8 cellular contexts compared by ENCODE assay signal in genomic region chr19:36054119-36054732, GRCh38. TPM values are rescaled to one million over a fixed set of nuclear protein-coding genes. Genes with fewer than 3 reads are reported as not detected.
DNase-seq lines count a peak whose midpoint lies in the region; ATAC-seq and TF ChIP-seq lines count a peak whose summit lies in the region.

Gene THAP8 (minus strand): TSS chr19:36054285. CDS start chr19:36054217, 68 bp downstream.

- peak; percentile 83 for ATAC-seq in GM21723 (IDR thresholded peaks at IDR 0.05; ENCODE audit: unreplicated experiment)
- ATAC-seq in activated T-cell treated with anti-CD3 and anti-CD28 coated beads, Interleukin-2, amount 50 U/mL, for 72 hours (replicated peaks in 1 of 2), result peak; percentile 90 to 91

- H3K4me3 Mint-ChIP-seq in activated T-cell treated with anti-CD3 and anti-CD28 coated beads, Interleukin-2, amount 50 U/mL, for 72 hours, result peak within 1 kb of the TSS; percentile 92 to 94

- no peaks in the 10 kb centered on the region for H3K9me3 Mint-ChIP-seq in activated T-cell treated with anti-CD3 and anti-CD28 coated beads, Interleukin-2, amount 50 U/mL, for 72 hours

- H3K9me3 ChIP-seq in esophagus squamous epithelium, result no peaks in the 10 kb centered on the region

- H3K27me3 ChIP-seq in esophagus squamous epithelium, result no peaks in the 10 kb centered on the region

- intact Hi-C loops in esophagus squamous epithelium (cut with DNase I), result loop anchor here (10.0 kb wide), 1 partner anchor 61 kb away; the partner anchor contains the start of genes OVOL3, POLR2I and TBCB

- DNase-seq in DMS79 treated with DMSO at 0.1 percent for 48 hours (lab: John Stamatoyannopoulos, UW), result peak; percentile 98
- peak; percentile 99 for DNase-seq in KG1 (lab: John Stamatoyannopoulos, UW)
- DNase-seq in activated T-cell treated with anti-CD3 and anti-CD28 coated beads, Interleukin-2, amount 50 U/mL, for 72 hours, result peak; percentile 99 to 100
- DNase-seq in esophagus squamous epithelium (lab: John Stamatoyannopoulos, UW), result peak; percentile 98
- peak; percentile 100 for DNase-seq in myocyte (ENCODE audit: low read depth)
- DNase-seq in stimulated activated CD8-positive, alpha-beta memory T cell treated with anti-CD3 and anti-CD28 coated beads, Interleukin-7, amount 100 ng/mL, for 48 hours (ENCODE audit: extremely low read depth in 1 of 2, low read depth in 1 of 2), result peak; percentile 99 to 100

- TF ChIP-seq CTCF in esophagus squamous epithelium (IDR thresholded peaks at IDR 0.05), result peak; percentile 26 to 69 (median 62)

- no peaks in the 10 kb centered on the region for H3K27me3 Mint-ChIP-seq in activated T-cell treated with anti-CD3 and anti-CD28 coated beads, Interleukin-2, amount 50 U/mL, for 72 hours (ENCODE audit: low read depth)

- H3K27ac ChIP-seq in esophagus squamous epithelium, result peak within 1 kb of the TSS; percentile 94 to 99 (median 96)

- peak within 1 kb of the TSS; percentile 61 to 90 (median 70) for H3K4me3 ChIP-seq in esophagus squamous epithelium

- H3K36me3 ChIP-seq in esophagus squamous epithelium, result no peaks in the 10 kb centered on the region

- WGBS in esophagus squamous epithelium, 2 donors, result 0% methylated on average over 3 to 7 of the region's 56 CpGs

- peak within 1 kb of the TSS; percentile 96 for H3K27ac Mint-ChIP-seq in activated T-cell treated with anti-CD3 and anti-CD28 coated beads, Interleukin-2, amount 50 U/mL, for 72 hours

- peaks cover 1 to 7% of the 10 kb centered on the region in 2 donors for H3K36me3 Mint-ChIP-seq in activated T-cell treated with anti-CD3 and anti-CD28 coated beads, Interleukin-2, amount 50 U/mL, for 72 hours (ENCODE audit: insufficient read depth in 2 of 2)

- peaks cover 35% of the 10 kb centered on the region for H3K4me1 Mint-ChIP-seq in activated T-cell treated with anti-CD3 and anti-CD28 coated beads, Interleukin-2, amount 50 U/mL, for 72 hours (ENCODE audit: low read depth)

- H3K4me1 ChIP-seq in esophagus squamous epithelium, result peaks cover 12 to 30% (median 18%) of the 10 kb centered on the region in 3 donors

- TF ChIP-seq POLR2A in esophagus squamous epithelium (IDR thresholded peaks at IDR 0.05), result peak in 2 of 4 donors; percentile 60 to 72

TF ChIP-seq in PFSK-1, 5 proteins besides CTCF, POLR2A, EP300 and RAD21:
- TF ChIP-seq TAF1 (IDR thresholded peaks at IDR 0.05; ENCODE audit: borderline replicate concordance, insufficient read depth, low read length) (peak; percentile 45; the same call in 1 of the 2 replicates), REST (IDR thresholded peaks at IDR 0.05; ENCODE audit: insufficient read depth in 1 of 2, low read depth in 2 of 2, low read length in 2 of 2) (peak in 1 of 2 experiments; percentile 31; a peak in 1 of 4 replicates), FOXP2 (optimal IDR thresholded peaks at IDR 0.05; ENCODE audit: borderline replicate concordance, extremely low read depth, extremely low read length, insufficient read depth) (peak; percentile 97), SIN3A (IDR thresholded peaks at IDR 0.05; ENCODE audit: borderline replicate concordance, insufficient read depth, low read length) (no peak), POLR2AphosphoS5 (IDR thresholded peaks at IDR 0.05; ENCODE audit: low read depth, low read length) (peak; percentile 55; the same call in 1 of the 2 replicates)
TF ChIP-seq in PFSK-1: peak in this region for 4.

RNA-seq across cellular contexts. Expression of gene THAP8, which starts in this region (rescaled TPM):
- 27.8 TPM for polyA plus RNA-seq in PFSK-1 (2012; ENCODE audit: insufficient read length, low read depth)
- total RNA-seq in activated T-cell treated with anti-CD3 and anti-CD28 coated beads, Interleukin-2, amount 50 U/mL, for 72 hours, result 1 to 10 TPM; 1.1 to 1.3 TPM
- total RNA-seq in esophagus squamous epithelium, result 1 to 10 TPM; 2.8 to 4.8 (median 3.6) TPM
- 14.4 and 16.0 TPM in 2 replicates for total RNA-seq in myocyte
- 14.1 TPM for polyA plus RNA-seq in myocyte (2012)

Comparison
In these comparisons a context has a peak if more than half of its experiments do, and no peak if none do; other contexts are left out.
1. Peak in every context shown above with its lines: DNase-seq, ATAC-seq, H3K4me3 ChIP-seq and H3K27ac ChIP-seq.